In the genomic region with DNA sequence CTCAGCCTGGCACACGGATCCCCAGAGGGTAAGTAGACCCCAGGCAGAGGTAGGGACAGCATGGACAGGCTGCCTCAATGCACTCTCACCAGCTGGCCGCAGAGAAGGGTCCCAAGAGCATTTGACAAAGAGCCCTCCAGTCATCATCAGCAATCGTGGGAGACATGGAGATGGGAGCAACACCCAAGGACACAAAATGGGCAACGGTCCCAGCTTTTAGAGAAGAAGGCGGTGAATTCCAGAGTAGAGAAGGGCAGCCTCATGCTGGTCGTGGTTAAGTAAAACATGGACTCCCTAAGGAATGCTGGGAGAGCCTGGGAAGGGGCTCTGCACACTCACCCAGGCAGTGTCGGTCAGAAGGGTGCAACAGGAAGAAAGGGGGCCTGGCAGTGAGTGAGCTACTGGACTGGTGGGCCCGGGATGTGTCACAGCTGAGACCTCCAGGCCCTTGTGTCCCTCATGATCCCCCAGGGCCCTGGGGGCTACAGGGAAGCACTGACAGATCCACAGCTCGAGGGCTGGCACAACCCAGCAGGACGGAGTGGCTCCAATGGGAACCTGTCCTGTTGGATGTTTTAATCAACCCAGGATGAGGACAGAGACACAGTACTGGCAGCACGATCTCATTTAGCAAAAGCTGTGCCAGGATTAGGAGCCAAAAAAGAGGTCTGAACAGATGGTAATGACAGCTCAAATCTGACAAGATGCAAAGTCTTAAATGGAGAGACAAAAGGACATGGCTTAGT, we compare ENCODE assay signal across 14 cellular contexts.
DNase-seq lines count a peak whose midpoint lies in the region; ATAC-seq and TF ChIP-seq lines count a peak whose summit lies in the region.
"Had no signal": no experiment of that assay in that cellular context is flagged by ENCODE, and none has a peak within 500 bp of the region (broad histone marks: within the 10 kb centered on the region; RNA-seq: fewer than 3 reads in every experiment).

No MANE protein-coding gene starts in this region.

- in situ Hi-C loops in gastrocnemius medialis (cut with MboI; ENCODE audit: low sequenced_read_pairs in 4 of 4), result no loop called here

- H3K36me3 ChIP-seq in gastrocnemius medialis, result no peaks in the 10 kb centered on the region

- ATAC-seq in left cardiac atrium (peak; percentile 5 to 51), gastrocnemius medialis (peak; percentile 83 to 84)
- ATAC-seq: activated CD8-positive, alpha-beta memory T cell treated with anti-CD3 and anti-CD28 coated beads, Interleukin-2, amount 10 ng/mL, durations not matched to agents 7 days and 5 days had no signal

- peaks cover 58 to 64% of the 10 kb centered on the region in 2 donors for H3K4me1 ChIP-seq in gastrocnemius medialis

- no peak for TF ChIP-seq CTCF in gastrocnemius medialis (IDR thresholded peaks at IDR 0.05 in 4 of 5, conservative IDR thresholded peaks at IDR 0.05 in 1 of 5)

- intact Hi-C loops in left cardiac atrium (cut with DNase I), result no loop called here
- intact Hi-C loops in gastrocnemius medialis (cut with DNase I; ENCODE audit: low total_unique reads), result loop anchor here (2.0 kb wide), 1 partner anchor 22 kb away; no protein-coding TSS in a partner anchor

- H3K9me3 ChIP-seq in gastrocnemius medialis, result no peaks in the 10 kb centered on the region

- no peak for TF ChIP-seq POLR2A in gastrocnemius medialis (IDR thresholded peaks at IDR 0.05)

- DNase-seq in EL (peak; percentile 17), cerebellar cortex (ENCODE audit: low spot score) (peak; percentile 98), left cardiac atrium (no peak), gastrocnemius medialis (peak; percentile 53 to 70), NCI-H2107 (lab: John Stamatoyannopoulos, UW) (no peak), DMS153 treated with DMSO at 0.1 percent for 48 hours (lab: John Stamatoyannopoulos, UW; ENCODE audit: unreplicated experiment) (no peak), hepatic stellate cell (ENCODE audit: low spot score) (no peak), cortex of kidney (lab: John Stamatoyannopoulos, UW) (no peak)
- DNase-seq: activated CD8-positive, alpha-beta memory T cell treated with anti-CD3 and anti-CD28 coated beads, Interleukin-2, amount 10 ng/mL, durations not matched to agents 7 days and 5 days; activated gamma-delta T cell treated with Interleukin-2 at 50 U/mL for 16 hours; head of caudate nucleus; MV-4-11; naive B cell; stimulated activated CD4-positive, alpha-beta T cell treated with anti-CD3 and anti-CD28 coated beads, Interleukin-4, amount 100 ng/mL, for 4 hours had no signal

- no peak overlapping the region for H3K4me3 ChIP-seq in gastrocnemius medialis

- H3K27me3 ChIP-seq in gastrocnemius medialis, result no peaks in the 10 kb centered on the region

- peak overlapping the region; percentile 46 to 66 (median 52) for H3K27ac ChIP-seq in gastrocnemius medialis

Comparison
In these comparisons a context has a peak if more than half of its experiments do, and no peak if none do; other contexts are left out.
1. DNase-seq: peak in EL (single experiment), cerebellar cortex (single experiment) and gastrocnemius medialis (2 of 2); none in left cardiac atrium (single experiment), NCI-H2107 (single experiment), DMS153 treated with DMSO at 0.1 percent for 48 hours (single experiment), hepatic stellate cell (single experiment) and cortex of kidney (single experiment).